2 cellular contexts compared by ENCODE assay signal in the genomic region with DNA sequence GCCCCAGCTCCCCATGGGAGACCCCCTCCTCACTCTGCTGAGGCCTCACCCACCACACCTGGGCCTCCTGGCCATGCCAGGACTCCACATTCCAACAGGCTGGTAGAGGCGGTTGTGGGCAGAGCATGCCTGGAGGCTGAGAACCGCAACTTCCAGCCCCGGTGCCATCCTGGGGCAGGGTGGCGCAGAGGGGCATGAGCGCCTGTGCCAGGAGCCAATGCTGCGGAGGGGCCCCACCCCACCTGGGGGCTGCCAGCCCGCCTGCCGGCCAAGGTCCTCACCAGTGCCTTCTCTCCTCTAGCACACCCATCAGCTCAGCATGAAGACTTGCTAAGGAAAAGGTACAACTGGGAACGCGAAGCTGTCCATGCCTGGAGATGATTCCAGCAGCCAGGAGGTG.
A peak's percentile ranks its signal among the peaks of the same experiment; 100 is the strongest.
TF ChIP-seq lines count a peak whose summit lies in the region.

No MANE protein-coding gene starts in this region.

TF ChIP-seq in HepG2, 621 proteins besides CTCF, POLR2A, EP300 and RAD21:
- TF ChIP-seq HNRNPL (IDR thresholded peaks at IDR 0.05; ENCODE audit: low read depth, low read length) = 0 out of 2 replicates have a peak, but pooled peaks have one; percentile 35
- TF ChIP-seq, protein P1, sequence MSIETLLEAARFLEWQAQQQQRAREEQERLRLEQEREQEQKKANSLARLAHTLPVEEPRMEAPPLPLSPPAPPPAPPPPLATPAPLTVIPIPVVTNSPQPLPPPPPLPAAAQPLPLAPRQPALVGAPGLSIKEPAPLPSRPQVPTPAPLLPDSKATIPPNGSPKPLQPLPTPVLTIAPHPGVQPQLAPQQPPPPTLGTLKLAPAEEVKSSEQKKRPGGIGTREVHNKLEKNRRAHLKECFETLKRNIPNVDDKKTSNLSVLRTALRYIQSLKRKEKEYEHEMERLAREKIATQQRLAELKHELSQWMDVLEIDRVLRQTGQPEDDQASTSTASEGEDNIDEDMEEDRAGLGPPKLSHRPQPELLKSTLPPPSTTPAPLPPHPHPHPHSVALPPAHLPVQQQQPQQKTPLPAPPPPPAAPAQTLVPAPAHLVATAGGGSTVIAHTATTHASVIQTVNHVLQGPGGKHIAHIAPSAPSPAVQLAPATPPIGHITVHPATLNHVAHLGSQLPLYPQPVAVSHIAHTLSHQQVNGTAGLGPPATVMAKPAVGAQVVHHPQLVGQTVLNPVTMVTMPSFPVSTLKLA (IDR thresholded peaks at IDR 0.05) = no peak
TF ChIP-seq in HepG2: peak in this region for 1.

TF ChIP-seq in H1, 55 proteins besides CTCF, POLR2A, EP300 and RAD21:
- no peak for TF ChIP-seq TCF12 (IDR thresholded peaks at IDR 0.05; ENCODE audit: low read depth, low read length)
- no peak for TF ChIP-seq CBX5 (IDR thresholded peaks at IDR 0.05; ENCODE audit: low read depth, low read length)
- no peak for TF ChIP-seq RXRA (IDR thresholded peaks at IDR 0.05; ENCODE audit: insufficient read depth, low read depth, low read length)
- TF ChIP-seq SP4 (IDR thresholded peaks at IDR 0.05; ENCODE audit: low read length) = no peak
- no peak for TF ChIP-seq MAFK (IDR thresholded peaks at IDR 0.05; ENCODE audit: low read depth, low read length)
- TF ChIP-seq POU5F1 (IDR thresholded peaks at IDR 0.05; ENCODE audit: low read depth, low read length) = no peak
- TF ChIP-seq, protein P2, sequence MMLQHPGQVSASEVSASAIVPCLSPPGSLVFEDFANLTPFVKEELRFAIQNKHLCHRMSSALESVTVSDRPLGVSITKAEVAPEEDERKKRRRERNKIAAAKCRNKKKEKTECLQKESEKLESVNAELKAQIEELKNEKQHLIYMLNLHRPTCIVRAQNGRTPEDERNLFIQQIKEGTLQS (IDR thresholded peaks at IDR 0.05; ENCODE audit: insufficient read depth, low read depth, low read length) = no peak
- no peak for TF ChIP-seq KDM1A (IDR thresholded peaks at IDR 0.05; ENCODE audit: borderline replicate concordance, low read length)
- no peak for TF ChIP-seq HDAC2 (IDR thresholded peaks at IDR 0.05; ENCODE audit: borderline replicate concordance in 1 of 2, low read depth in 2 of 2, low read length in 2 of 2)
- TF ChIP-seq SAP30 (IDR thresholded peaks at IDR 0.05; ENCODE audit: insufficient read depth, insufficient replicate concordance, low read length) = no peak
- no peak for TF ChIP-seq NANOG (IDR thresholded peaks at IDR 0.05; ENCODE audit: insufficient read depth, low read depth, low read length, poor library complexity, severe bottlenecking)
- no peak for TF ChIP-seq SUZ12 (IDR thresholded peaks at IDR 0.05; ENCODE audit: low read length)
